1 cellular context compared by ENCODE assay signal in genomic region chr15:96316953-96317629, GRCh38.
TF ChIP-seq lines count a peak whose summit lies in the region.

No MANE protein-coding gene starts in this region.

TF ChIP-seq in GM12878, 131 proteins besides CTCF, POLR2A, EP300 and RAD21 (continued from another document):
- TF ChIP-seq SP1 (IDR thresholded peaks at IDR 0.05; ENCODE audit: low read depth, low read length) (no peak), TCF7 (IDR thresholded peaks at IDR 0.05; ENCODE audit: borderline replicate concordance) (no peak), SUPT20H (IDR thresholded peaks at IDR 0.05; ENCODE audit: borderline replicate concordance, control insufficient read depth, low read depth, low read length) (no peak)
